In genomic region chr15:78438595-78439285, GRCh38 we compare ENCODE assay signal across 8 cellular contexts. TPM values are rescaled to one million over a fixed set of nuclear protein-coding genes. Genes with fewer than 3 reads are reported as not detected.
DNase-seq lines count a peak whose midpoint lies in the region; ATAC-seq, FAIRE-seq and TF ChIP-seq lines count a peak whose summit lies in the region.

No MANE protein-coding gene starts in this region.

- H3K27me3 ChIP-seq in DND-41 (ENCODE audit: insufficient read depth, low read length, poor library complexity) (no peaks in the 10 kb centered on the region), HAP-1 (ENCODE audit: low read depth) (no peaks in the 10 kb centered on the region), OCI-LY1 (ENCODE audit: insufficient read depth, low read length) (no peaks in the 10 kb centered on the region), adipocyte (replicated peaks; ENCODE audit: control insufficient read depth, insufficient read depth, low read length) (no peaks in the 10 kb centered on the region), iPS-15b (ENCODE audit: control insufficient read depth, insufficient read depth, low read length) (no peaks in the 10 kb centered on the region), small intestine (ENCODE audit: control insufficient read depth in 2 of 2, insufficient read depth in 2 of 2, low read length in 2 of 2) (no peaks in the 10 kb centered on the region)

- in situ Hi-C loops in HAP-1 (cut with MboI; ENCODE audit: low sequenced_read_pairs): no loop called here

- peak overlapping the region; percentile 99 for H3K9ac ChIP-seq in DND-41 (ENCODE audit: low read depth, low read length)
- peak overlapping the region; percentile 94 for H3K9ac ChIP-seq in OCI-LY1 (ENCODE audit: low read length)
- peak overlapping the region; percentile 100 for H3K9ac ChIP-seq in adipocyte (ENCODE audit: low read length)
- peak overlapping the region; percentile 97 for H3K9ac ChIP-seq in iPS-15b (ENCODE audit: low read depth, low read length)

- H3K27ac ChIP-seq in DND-41 (ENCODE audit: low read length): peak overlapping the region; percentile 91
- H3K27ac ChIP-seq in OCI-LY1 (ENCODE audit: low read depth, low read length, poor library complexity, severe bottlenecking): peak overlapping the region; percentile 4
- H3K27ac ChIP-seq in small intestine (ENCODE audit: low read depth in 1 of 2, low read length in 1 of 2): peak overlapping the region; percentile 87 to 95

- DNase-seq in DND-41 (peak; percentile 51), HAP-1 (ENCODE audit: low spot score in 2 of 2) (peak; percentile 61 to 72), adipocyte (ENCODE audit: low read depth) (peak; percentile 69), small intestine (peak; percentile 22), GM19240 (ENCODE audit: insufficient read length, low spot score) (no peak), A172 (ENCODE audit: low spot score) (no peak)

- peaks cover 63% of the 10 kb centered on the region for H3K79me2 ChIP-seq in DND-41 (ENCODE audit: insufficient read depth, low read length)
- peaks cover 46% of the 10 kb centered on the region for H3K79me2 ChIP-seq in OCI-LY1 (ENCODE audit: insufficient read depth, low read length)

- FAIRE-seq in small intestine (lab: Jason Lieb, UNC): no peak

- H3K4me1 ChIP-seq in DND-41 (ENCODE audit: insufficient read depth, low read length) (peaks cover 41% of the 10 kb centered on the region), HAP-1 (peaks cover 24% of the 10 kb centered on the region), OCI-LY1 (ENCODE audit: insufficient read depth, low read length, severe bottlenecking) (peaks cover 26% of the 10 kb centered on the region), adipocyte (ENCODE audit: control insufficient read depth, insufficient read depth, low read length) (peaks cover 39% of the 10 kb centered on the region), iPS-15b (ENCODE audit: control insufficient read depth, insufficient read depth, low read length) (no peaks in the 10 kb centered on the region), small intestine (ENCODE audit: control insufficient read depth in 2 of 2, insufficient read depth in 1 of 2, low read depth in 1 of 2, low read length in 1 of 2) (no peaks in the 10 kb centered on the region)

- peaks cover 32% of the 10 kb centered on the region for H3K36me3 ChIP-seq in DND-41 (ENCODE audit: insufficient read depth, low read length)
- H3K36me3 ChIP-seq in HAP-1 (replicated peaks): peaks cover 46% of the 10 kb centered on the region
- H3K36me3 ChIP-seq in OCI-LY1 (ENCODE audit: insufficient read depth, low read length): peaks cover 40% of the 10 kb centered on the region
- peaks cover 43% of the 10 kb centered on the region for H3K36me3 ChIP-seq in adipocyte (ENCODE audit: control insufficient read depth, insufficient read depth, low read length, severe bottlenecking)
- H3K36me3 ChIP-seq in iPS-15b (ENCODE audit: control insufficient read depth, insufficient read depth, low read length): peaks cover 10% of the 10 kb centered on the region
- H3K36me3 ChIP-seq in small intestine (ENCODE audit: control insufficient read depth in 2 of 2, insufficient read depth in 2 of 2, low read length in 2 of 2): peaks cover 2 to 3% of the 10 kb centered on the region in 2 donors

- no peaks in the 10 kb centered on the region for H3F3A ChIP-seq in OCI-LY1 (ENCODE audit: insufficient read depth, low read length)

- peak overlapping the region; percentile 90 for H3K4me2 ChIP-seq in DND-41 (ENCODE audit: insufficient read depth, low read length)
- H3K4me2 ChIP-seq in OCI-LY1 (ENCODE audit: low read length): peak overlapping the region; percentile 82

- TF ChIP-seq CTCF in DND-41 (IDR thresholded peaks at IDR 0.05; ENCODE audit: borderline replicate concordance, extremely low read depth, low read length, poor library complexity, severe bottlenecking) (peak; percentile 44), OCI-LY1 (IDR thresholded peaks at IDR 0.05; ENCODE audit: low read length) (no peak)

- H4K20me1 ChIP-seq in DND-41 (ENCODE audit: insufficient read depth, low read length) (peaks cover 12% of the 10 kb centered on the region; the same call in 1 of the 2 replicates), OCI-LY1 (ENCODE audit: insufficient read depth, low read length) (no peaks in the 10 kb centered on the region)

- 0 to 1% (median 0%) methylated on average over 20 to 24 of the region's 24 CpGs for WGBS in small intestine, 3 donors

- ATAC-seq in DND-41 (ENCODE audit: insufficient read depth, low read depth): no peak

- peak overlapping the region; percentile 77 for H2AFZ ChIP-seq in DND-41 (ENCODE audit: low read depth, low read length)
- H2AFZ ChIP-seq in OCI-LY1 (ENCODE audit: low read length): no peak overlapping the region

- H3K9me3 ChIP-seq in DND-41 (ENCODE audit: insufficient read depth, low read length, severe bottlenecking) (no peaks in the 10 kb centered on the region), HAP-1 (no peaks in the 10 kb centered on the region), OCI-LY1 (ENCODE audit: low read length) (no peaks in the 10 kb centered on the region), adipocyte (ENCODE audit: control insufficient read depth, low read length) (no peaks in the 10 kb centered on the region), iPS-15b (ENCODE audit: control insufficient read depth, insufficient read depth, low read length) (no peaks in the 10 kb centered on the region), small intestine (ENCODE audit: control insufficient read depth, low read depth) (no peaks in the 10 kb centered on the region)

- H3K4me3 ChIP-seq in DND-41 (ENCODE audit: low read depth in 1 of 2, low read length in 2 of 2) (peak overlapping the region; percentile 72 to 96), HAP-1 (peak overlapping the region; percentile 98), OCI-LY1 (ENCODE audit: low read depth, low read length, poor library complexity, severe bottlenecking) (peak overlapping the region; percentile 88), adipocyte (ENCODE audit: low read length) (peak overlapping the region; percentile 98), iPS-15b (ENCODE audit: low read depth, low read length) (peak overlapping the region; percentile 89), small intestine (ENCODE audit: low read depth in 1 of 2, low read length in 2 of 2) (peak overlapping the region; percentile 81 to 96)

- no peaks in the 10 kb centered on the region for H3K9me2 ChIP-seq in OCI-LY1 (ENCODE audit: low read depth, low read length)

RNA-seq across cellular contexts. Expression of gene IREB2, which starts 0.7 kb away (rescaled TPM):
- 10 to 100 TPM; 12.4 to 16.3 (median 14.2) TPM for polyA plus RNA-seq in small intestine
- total RNA-seq in A172 (2014; rRNA removed; shearing (Covaris generic)): 17.1 and 18.0 TPM in 2 replicates

Comparison
In these comparisons a context has a peak if more than half of its experiments do, and no peak if none do; other contexts are left out.
1. DNase-seq: peak in DND-41 (single experiment), HAP-1 (2 of 2), adipocyte (single experiment) and small intestine (single experiment); none in GM19240 (single experiment) and A172 (single experiment).
2. H3K27ac ChIP-seq: peak in every context shown above with its lines; median percentile 91 in DND-41; 91 in small intestine; 4 in OCI-LY1.
3. Peak in every context shown above with its lines, with median percentiles within 50 percentile points of each other: H3K4me3 ChIP-seq and H3K9ac ChIP-seq.